In genomic region chr4:40251366-40251765, GRCh38 we compare ENCODE assay signal across 14 cellular contexts. TPM values are rescaled to one million over a fixed set of nuclear protein-coding genes. Genes with fewer than 3 reads are reported as not detected.
DNase-seq lines count a peak whose midpoint lies in the region; ATAC-seq, FAIRE-seq and TF ChIP-seq lines count a peak whose summit lies in the region.
"Had no signal": no experiment of that assay in that cellular context is flagged by ENCODE, and none has a peak within 500 bp of the region (broad histone marks: within the 10 kb centered on the region; RNA-seq: fewer than 3 reads in every experiment).

No MANE protein-coding gene starts in this region.

- peak overlapping the region; percentile 78 for H3K4me2 ChIP-seq in HCT116 (ENCODE audit: low read length)

- no TSS peak for BruUV-seq in HCT116 (replicated peaks; lab: Mats Ljungman, UMichigan)

- H3K36me3 Mint-ChIP-seq in CD4-positive, CD25-positive, alpha-beta regulatory T cell = peaks cover 4% of the 10 kb centered on the region
- H3K36me3 Mint-ChIP-seq in activated CD4-positive, alpha-beta memory T cell treated with anti-CD3 and anti-CD28 coated beads, Interleukin-2, amount 10 ng/mL, durations not matched to agents 7 days and 5 days (ENCODE audit: low read depth) = peaks cover 28% of the 10 kb centered on the region

- TF ChIP-seq CTCF in HCT116 (IDR thresholded peaks at IDR 0.05 in 2 of 3, conservative IDR thresholded peaks at IDR 0.05 in 1 of 3; ENCODE audit: borderline replicate concordance in 1 of 3, insufficient read depth in 1 of 3, low read depth in 2 of 3, low read length in 2 of 3) = no peak
- no peak for TF ChIP-seq CTCF in GM20000 (IDR thresholded peaks at IDR 0.05; ENCODE audit: extremely low read depth, missing control alignments)

- no peak overlapping the region for H3K27ac ChIP-seq in CD4-positive, CD25-positive, alpha-beta regulatory T cell (ENCODE audit: insufficient read depth, low read length, poor library complexity, severe bottlenecking)
- peak overlapping the region; percentile 71 for H3K27ac ChIP-seq in HCT116 (ENCODE audit: low read depth, low read length)
- H3K27ac ChIP-seq: colonic mucosa had no signal

- 0 out of 2 replicates have a peak, but pooled peaks have one; percentile 13 for TF ChIP-seq RAD21 in HCT116 (IDR thresholded peaks at IDR 0.05; ENCODE audit: low read depth)

- H3K9ac ChIP-seq in HCT116 (ENCODE audit: low read length) = peak overlapping the region; percentile 54; the same call in 1 of the 2 replicates

- peaks cover 33 to 89% (median 71%) of the 10 kb centered on the region in 4 donors for H3K4me1 Mint-ChIP-seq in CD4-positive, CD25-positive, alpha-beta regulatory T cell
- peaks cover 81% of the 10 kb centered on the region for H3K4me1 Mint-ChIP-seq in activated CD4-positive, alpha-beta memory T cell treated with anti-CD3 and anti-CD28 coated beads, Interleukin-2, amount 10 ng/mL, durations not matched to agents 7 days and 5 days

- no peaks in the 10 kb centered on the region for H3K9me2 ChIP-seq in HCT116 (ENCODE audit: insufficient read depth)

- peak overlapping the region; percentile 21 to 69 (median 43) for H3K4me3 Mint-ChIP-seq in CD4-positive, CD25-positive, alpha-beta regulatory T cell
- no peak overlapping the region for H3K4me3 Mint-ChIP-seq in activated CD4-positive, alpha-beta memory T cell treated with anti-CD3 and anti-CD28 coated beads, Interleukin-2, amount 10 ng/mL, durations not matched to agents 7 days and 5 days
- H3K4me3 Mint-ChIP-seq: WTC11 had no signal

- H3K4me3 ChIP-seq in CD4-positive, CD25-positive, alpha-beta regulatory T cell (ENCODE audit: low read depth, low read length) = no peak overlapping the region
- peak overlapping the region in 1 of 2 experiments; percentile 22; a peak in 1 of 4 replicates for H3K4me3 ChIP-seq in HCT116 (replicated peaks in 1 of 2; ENCODE audit: low read depth in 1 of 2, low read length in 2 of 2)
- H3K4me3 ChIP-seq: colonic mucosa had no signal

- peak overlapping the region; percentile 79 for H2AFZ ChIP-seq in HCT116 (ENCODE audit: low read depth, low read length, poor library complexity, severe bottlenecking)

- CTCF ChIA-PET in HCT116 (lab: Charles Lee) = no interaction called here
- CTCF ChIA-PET in activated CD4-positive, alpha-beta memory T cell treated with anti-CD3 and anti-CD28 coated beads, Interleukin-2, amount 10 ng/mL, durations not matched to agents 7 days and 5 days (lab: Charles Lee) = interaction anchor here (1.1 kb wide), 1 partner anchor 32 kb away, joined by 3 read pairs; no protein-coding TSS in a partner anchor

- no peak for TF ChIP-seq POLR2A in HCT116 (IDR thresholded peaks at IDR 0.05; ENCODE audit: borderline replicate concordance, extremely low read depth, insufficient read depth, insufficient read length)

- RAD21 ChIA-PET in HCT116 (lab: Charles Lee; ENCODE audit: low non-redundant PET in 1 of 2, low total read pairs in 2 of 2, uncharacterized antibody in 2 of 2, unreplicated experiment in 2 of 2) = no interaction called here

- peak in 1 of 3 donors; percentile 47 for DNase-seq in CD4-positive, CD25-positive, alpha-beta regulatory T cell
- peak; percentile 92 for DNase-seq in HCT116 (ENCODE audit: low read depth, low spot score)
- no peak for DNase-seq in activated CD4-positive, alpha-beta memory T cell treated with anti-CD3 and anti-CD28 coated beads, Interleukin-2, amount 10 ng/mL, durations not matched to agents 7 days and 5 days
- peak; percentile 48 for DNase-seq in iris pigment epithelial cell (ENCODE audit: low read depth)
- DNase-seq in HuH-7 (ENCODE audit: low spot score) = no peak
- no peak for DNase-seq in GM20000 (ENCODE audit: low spot score)
- no peak for DNase-seq in GM19239 (ENCODE audit: insufficient read length, low spot score)
- DNase-seq: colonic mucosa; COR-L47; islet precursor cell; retina; SHP77 treated with DMSO at 0.1 percent for 48 hours; stimulated activated CD4-positive, alpha-beta T cell treated with anti-CD3 and anti-CD28 coated beads, Interleukin-4, amount 100 ng/mL, for 4 hours had no signal

- H4K20me1 ChIP-seq in HCT116 (ENCODE audit: insufficient read depth) = no peaks in the 10 kb centered on the region

- ATAC-seq in CD4-positive, CD25-positive, alpha-beta regulatory T cell (ENCODE audit: low read depth in 2 of 2) = no peak
- peak; percentile 53 for ATAC-seq in HCT116
- ATAC-seq: WTC11 had no signal

- H3K4me1 ChIP-seq in CD4-positive, CD25-positive, alpha-beta regulatory T cell (ENCODE audit: control insufficient read depth, insufficient read depth, low read length, poor library complexity, severe bottlenecking) = peaks cover 77% of the 10 kb centered on the region
- peaks cover 27 to 76% of the 10 kb centered on the region in 2 experiments for H3K4me1 ChIP-seq in HCT116 (ENCODE audit: control insufficient read depth in 1 of 2, insufficient read depth in 2 of 2, low read length in 2 of 2)
- H3K4me1 ChIP-seq: colonic mucosa had no signal

- intact Hi-C loops in HCT116 (cut with micrococcal nuclease) = loop anchor here (5.0 kb wide), 1 partner anchor 194 kb away; the partner anchor contains the start of gene N4BP2

- peak overlapping the region; percentile 76 to 94 (median 85) for H3K27ac Mint-ChIP-seq in CD4-positive, CD25-positive, alpha-beta regulatory T cell
- H3K27ac Mint-ChIP-seq in activated CD4-positive, alpha-beta memory T cell treated with anti-CD3 and anti-CD28 coated beads, Interleukin-2, amount 10 ng/mL, durations not matched to agents 7 days and 5 days = peak overlapping the region; percentile 27

- no peak for FAIRE-seq in GM19239 (lab: Jason Lieb, UNC)

- POLR2A ChIA-PET in HCT116 (lab: Charles Lee) = interaction anchor here (0.9 to 1.6 kb wide), 2 partner anchors 11 to 194 kb away, joined by 3 to 4 read pairs; no protein-coding TSS in a partner anchor
- POLR2A ChIA-PET in activated CD4-positive, alpha-beta memory T cell treated with anti-CD3 and anti-CD28 coated beads, Interleukin-2, amount 10 ng/mL, durations not matched to agents 7 days and 5 days (lab: Charles Lee) = interaction anchor here (1.1 to 2.5 kb wide), 5 partner anchors 9 to 57 kb away, joined by 3 to 9 read pairs (median 4); no protein-coding TSS in a partner anchor

- no peaks in the 10 kb centered on the region for H3K27me3 ChIP-seq in CD4-positive, CD25-positive, alpha-beta regulatory T cell (ENCODE audit: control insufficient read depth, insufficient read depth, low read length)
- no peaks in the 10 kb centered on the region for H3K27me3 ChIP-seq in HCT116 (ENCODE audit: insufficient read depth, low read length)
- H3K27me3 ChIP-seq: colonic mucosa had no signal

- H3K79me2 ChIP-seq in HCT116 (ENCODE audit: insufficient read depth, low read length) = no peaks in the 10 kb centered on the region

- H3K9me3 ChIP-seq in CD4-positive, CD25-positive, alpha-beta regulatory T cell (ENCODE audit: control insufficient read depth in 2 of 2, low read length in 2 of 2) = no peaks in the 10 kb centered on the region
- H3K9me3 ChIP-seq in HCT116 (ENCODE audit: control insufficient read depth in 1 of 2, insufficient read depth in 1 of 2, low read depth in 1 of 2, low read length in 2 of 2) = no peaks in the 10 kb centered on the region
- H3K9me3 ChIP-seq: colonic mucosa had no signal

- peaks cover 1% of the 10 kb centered on the region for H3K36me3 ChIP-seq in CD4-positive, CD25-positive, alpha-beta regulatory T cell (ENCODE audit: control insufficient read depth, insufficient read depth, low read length)
- H3K36me3 ChIP-seq in HCT116 (ENCODE audit: control insufficient read depth in 1 of 2, insufficient read depth in 2 of 2, low read length in 2 of 2) = no peaks in the 10 kb centered on the region
- H3K36me3 ChIP-seq: colonic mucosa had no signal

- H3K27me3 Mint-ChIP-seq in CD4-positive, CD25-positive, alpha-beta regulatory T cell = no peaks in the 10 kb centered on the region
- no peaks in the 10 kb centered on the region for H3K27me3 Mint-ChIP-seq in activated CD4-positive, alpha-beta memory T cell treated with anti-CD3 and anti-CD28 coated beads, Interleukin-2, amount 10 ng/mL, durations not matched to agents 7 days and 5 days

- H3K9me3 Mint-ChIP-seq in CD4-positive, CD25-positive, alpha-beta regulatory T cell = peaks cover 0 to 4% (median 0%) of the 10 kb centered on the region in 7 donors
- H3K9me3 Mint-ChIP-seq in activated CD4-positive, alpha-beta memory T cell treated with anti-CD3 and anti-CD28 coated beads, Interleukin-2, amount 10 ng/mL, durations not matched to agents 7 days and 5 days = no peaks in the 10 kb centered on the region

TF ChIP-seq in HCT116, 20 proteins besides CTCF, POLR2A, EP300 and RAD21 (continues in another document):
- TF ChIP-seq TCF7L2 (IDR thresholded peaks at IDR 0.05; ENCODE audit: borderline replicate concordance, extremely low read depth, insufficient read depth, insufficient read length) = peak; percentile 94
- TF ChIP-seq, protein P1, sequence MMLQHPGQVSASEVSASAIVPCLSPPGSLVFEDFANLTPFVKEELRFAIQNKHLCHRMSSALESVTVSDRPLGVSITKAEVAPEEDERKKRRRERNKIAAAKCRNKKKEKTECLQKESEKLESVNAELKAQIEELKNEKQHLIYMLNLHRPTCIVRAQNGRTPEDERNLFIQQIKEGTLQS (IDR thresholded peaks at IDR 0.05) = no peak
- peak; percentile 33; the same call in 1 of the 2 replicates for TF ChIP-seq POLR2AphosphoS5 (IDR thresholded peaks at IDR 0.05; ENCODE audit: low read depth, low read length)
- peak; percentile 97 for TF ChIP-seq FOSL1 (IDR thresholded peaks at IDR 0.05; ENCODE audit: low read depth)
- TF ChIP-seq SIN3A (IDR thresholded peaks at IDR 0.05; ENCODE audit: low read depth) = peak; percentile 81; the same call in 1 of the 2 replicates
- peak; percentile 93 for TF ChIP-seq CBX3 (IDR thresholded peaks at IDR 0.05; ENCODE audit: low read depth)
- TF ChIP-seq ELF1 (IDR thresholded peaks at IDR 0.05; ENCODE audit: borderline replicate concordance, low read depth) = no peak

RNA-seq across cellular contexts. Expression of gene RHOH, which starts 54.5 kb away (rescaled TPM):
- 645 TPM for total RNA-seq in CD4-positive, CD25-positive, alpha-beta regulatory T cell
- polyA plus RNA-seq in CD4-positive, CD25-positive, alpha-beta regulatory T cell = 100 to 1,000 TPM; 360 to 479 (median 397) TPM
- 0.74 TPM for total RNA-seq in HCT116 (2021; ENCODE audit: unreplicated experiment)
- polyA plus RNA-seq in HCT116 (2012) = 0.01 and 0.03 TPM in 2 replicates
- 100 to 1,000 TPM; 125 to 126 TPM for total RNA-seq in activated CD4-positive, alpha-beta memory T cell treated with anti-CD3 and anti-CD28 coated beads, Interleukin-2, amount 10 ng/mL, durations not matched to agents 7 days and 5 days

Comparison
In these comparisons a context has a peak if more than half of its experiments do, and no peak if none do; other contexts are left out.
1. DNase-seq: peak in HCT116 (single experiment) and iris pigment epithelial cell (single experiment); none in activated CD4-positive, alpha-beta memory T cell treated with anti-CD3 and anti-CD28 coated beads, Interleukin-2, amount 10 ng/mL, durations not matched to agents 7 days and 5 days (single experiment), HuH-7 (single experiment), GM20000 (single experiment) and GM19239 (single experiment).
2. RNA of gene RHOH, which starts 54.5 kb away (total RNA-seq): 645 TPM in CD4-positive, CD25-positive, alpha-beta regulatory T cell (single experiment) and 125 to 126 TPM in activated CD4-positive, alpha-beta memory T cell treated with anti-CD3 and anti-CD28 coated beads, Interleukin-2, amount 10 ng/mL, durations not matched to agents 7 days and 5 days; 0.74 TPM in HCT116 (single experiment); every median in the first group is over 10 times any median in the second.